Comparison of ENCODE assay signal across 27 cellular contexts in genomic region chr6:14831922-14832321, GRCh38.
A peak's percentile ranks its signal among the peaks of the same experiment; 100 is the strongest.
DNase-seq lines count a peak whose midpoint lies in the region; ATAC-seq and TF ChIP-seq lines count a peak whose summit lies in the region.
"Had no signal": no experiment of that assay in that cellular context is flagged by ENCODE, and none has a peak within 500 bp of the region (broad histone marks: within the 10 kb centered on the region; RNA-seq: fewer than 3 reads in every experiment).

No MANE protein-coding gene starts in this region.

- peak; percentile 41 for DNase-seq in DMS79 treated with DMSO at 0.1 percent for 48 hours (lab: John Stamatoyannopoulos, UW)
- no peak for DNase-seq in DMS79 (lab: John Stamatoyannopoulos, UW)
- DNase-seq in WTC11 (ENCODE audit: low spot score) = no peak
- DNase-seq in medulla oblongata (ENCODE audit: extremely low spot score) = peak; percentile 50
- DNase-seq in smooth muscle cell of the brain vasculature (ENCODE audit: low read depth, low spot score) = peak; percentile 57
- no peak for DNase-seq in activated CD4-positive, alpha-beta T cell treated with anti-CD3 and anti-CD28 coated beads for 4 hours
- DNase-seq in foreskin fibroblast = no peak
- DNase-seq: activated CD4-positive, alpha-beta T cell treated with anti-CD3 and anti-CD28 coated beads, Interleukin-2, amount 50 U/mL, for 1 hour; activated naive CD4-positive, alpha-beta T cell treated with anti-CD3 and anti-CD28 coated beads for 36 hours; brain microvascular endothelial cell; effector memory CD4-positive, alpha-beta T cell; erythroblast; lower lobe of right lung; NCI-H2081; NCI-H510A treated with DMSO at 0.1 percent for 48 hours; NK-92 treated with Interleukin-12 subunit alpha and Interleukin-12 subunit beta, amount 100 ng/mL, for 24 hours; PC-9; psoas muscle; stimulated activated naive CD8-positive, alpha-beta T cell treated with anti-CD3 and anti-CD28 coated beads, Interleukin-15, amount 100 ng/mL, for 72 hours; SW 1271; T-helper 9 cell; WERI-Rb-1 had no signal

- peak overlapping the region; percentile 16 for H3K4me3 Mint-ChIP-seq in WTC11
- H3K4me3 Mint-ChIP-seq: activated naive CD4-positive, alpha-beta T cell treated with anti-CD3 and anti-CD28 coated beads for 36 hours; stimulated activated naive CD8-positive, alpha-beta T cell treated with anti-CD3 and anti-CD28 coated beads, Interleukin-15, amount 100 ng/mL, for 72 hours had no signal

- ATAC-seq in WTC11 (peak; percentile 69), GM21515 (IDR thresholded peaks at IDR 0.05; ENCODE audit: unreplicated experiment) (no peak)
- ATAC-seq: GM12878; lower lobe of right lung; psoas muscle; Right ventricle myocardium inferior; stimulated activated naive CD8-positive, alpha-beta T cell treated with anti-CD3 and anti-CD28 coated beads, Interleukin-15, amount 100 ng/mL, for 72 hours had no signal

- TF ChIP-seq CTCF in WTC11 (IDR thresholded peaks at IDR 0.05) (no peak), foreskin fibroblast (IDR thresholded peaks at IDR 0.05; ENCODE audit: low read depth, low read length) (no peak)

- H3K4me3 ChIP-seq in foreskin fibroblast (ENCODE audit: low read depth in 1 of 2, low read length in 2 of 2) = no peak overlapping the region
- H3K4me3 ChIP-seq: coronary artery, GM12878, lower lobe of right lung, PC-9, psoas muscle, vagina had no signal

- H3K27me3 Mint-ChIP-seq in WTC11 (ENCODE audit: low read depth) = peaks cover 3% of the 10 kb centered on the region; the same call in 1 of the 2 replicates

- CTCF ChIA-PET in WTC11 (lab: Charles Lee) = interaction anchor here (1.5 kb wide), 1 partner anchor 121 kb away, joined by 4 read pairs; no protein-coding TSS in a partner anchor

- H3K36me3 Mint-ChIP-seq in WTC11 = no peaks in the 10 kb centered on the region; the same call in 1 of the 2 replicates

- H3K27ac Mint-ChIP-seq in WTC11 = peak overlapping the region; percentile 57
- H3K27ac Mint-ChIP-seq: activated naive CD4-positive, alpha-beta T cell treated with anti-CD3 and anti-CD28 coated beads for 36 hours; stimulated activated naive CD8-positive, alpha-beta T cell treated with anti-CD3 and anti-CD28 coated beads, Interleukin-15, amount 100 ng/mL, for 72 hours had no signal

- H3K4me1 Mint-ChIP-seq in WTC11 = peaks cover 49% of the 10 kb centered on the region
- H3K4me1 Mint-ChIP-seq: stimulated activated naive CD8-positive, alpha-beta T cell treated with anti-CD3 and anti-CD28 coated beads, Interleukin-15, amount 100 ng/mL, for 72 hours had no signal

- peaks cover 5% of the 10 kb centered on the region; the same call in 1 of the 2 replicates for H3K9me3 Mint-ChIP-seq in WTC11
- H3K9me3 Mint-ChIP-seq: activated naive CD4-positive, alpha-beta T cell treated with anti-CD3 and anti-CD28 coated beads for 36 hours had no signal

- POLR2A ChIA-PET in WTC11 (lab: Charles Lee) = interaction anchor here (0.7 kb wide), 1 partner anchor 37 kb away, joined by 3 read pairs; no protein-coding TSS in a partner anchor

TF ChIP-seq in WTC11, 78 proteins besides CTCF, POLR2A, EP300 and RAD21:
- TF ChIP-seq PREB (CRISPR knock-in tag; IDR thresholded peaks at IDR 0.05; ENCODE audit: borderline replicate concordance) (no peak), ARID4B (CRISPR knock-in tag; IDR thresholded peaks at IDR 0.05; ENCODE audit: borderline replicate concordance) (no peak), KAT7 (CRISPR knock-in tag; IDR thresholded peaks at IDR 0.05; ENCODE audit: borderline replicate concordance) (no peak), ZNF263 (CRISPR knock-in tag; IDR thresholded peaks at IDR 0.05; ENCODE audit: low read depth) (no peak), FOXP4 (CRISPR knock-in tag; IDR thresholded peaks at IDR 0.05) (no peak), ZNF396 (CRISPR knock-in tag; IDR thresholded peaks at IDR 0.05; ENCODE audit: borderline replicate concordance) (no peak), ZMAT4 (CRISPR knock-in tag; IDR thresholded peaks at IDR 0.05) (no peak), ESRRA (CRISPR knock-in tag; IDR thresholded peaks at IDR 0.05; ENCODE audit: borderline replicate concordance) (no peak), ZNF317 (CRISPR knock-in tag; IDR thresholded peaks at IDR 0.05; ENCODE audit: borderline replicate concordance, low read depth) (no peak), ZNF281 (CRISPR knock-in tag; IDR thresholded peaks at IDR 0.05) (no peak), ZNF232 (CRISPR knock-in tag; IDR thresholded peaks at IDR 0.05) (no peak)

Comparison
In these comparisons a context has a peak if more than half of its experiments do, and no peak if none do; other contexts are left out.
1. DNase-seq: peak in DMS79 treated with DMSO at 0.1 percent for 48 hours (single experiment), medulla oblongata (single experiment) and smooth muscle cell of the brain vasculature (single experiment); none in DMS79 (single experiment), WTC11 (single experiment), activated CD4-positive, alpha-beta T cell treated with anti-CD3 and anti-CD28 coated beads for 4 hours (0 of 2) and foreskin fibroblast (0 of 2).